In the genomic region with DNA sequence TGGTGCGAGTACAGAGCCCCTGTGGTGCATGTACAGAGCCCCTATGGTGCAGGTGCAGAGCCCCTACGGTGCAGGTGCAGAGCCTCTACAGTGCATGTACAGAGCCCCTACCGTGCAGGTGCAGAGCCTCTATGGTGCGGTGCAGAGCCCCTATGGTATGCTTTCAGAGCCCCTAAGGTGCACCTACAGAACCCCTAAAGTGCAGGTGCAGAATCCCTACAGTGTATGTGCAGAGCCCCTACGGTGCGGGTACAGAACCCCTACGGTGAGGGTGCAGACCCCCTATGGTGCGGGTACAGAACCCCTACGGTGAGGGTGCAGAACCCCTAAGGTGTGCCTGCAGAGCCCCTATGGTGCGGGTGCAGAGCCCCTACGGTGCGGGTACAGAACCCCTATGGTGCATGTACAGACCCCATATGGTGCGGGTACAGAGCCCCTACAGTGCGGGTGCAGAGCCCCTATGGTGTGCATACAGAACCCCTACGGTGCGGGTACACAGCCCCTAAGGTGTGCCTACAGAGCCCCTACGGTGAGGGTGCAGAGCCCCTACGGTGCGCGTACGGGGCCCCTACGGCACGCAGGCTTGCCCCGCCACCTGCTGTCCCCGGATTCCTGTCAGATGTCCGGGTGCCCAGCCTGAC, we compare ENCODE assay signal across 17 cellular contexts. TPM values are rescaled to one million over a fixed set of nuclear protein-coding genes. Genes with fewer than 3 reads are reported as not detected.
A peak's percentile ranks its signal among the peaks of the same experiment; 100 is the strongest.
DNase-seq lines count a peak whose midpoint lies in the region; ATAC-seq and TF ChIP-seq lines count a peak whose summit lies in the region.
"Had no signal": no experiment of that assay in that cellular context is flagged by ENCODE, and none has a peak within 500 bp of the region (broad histone marks: within the 10 kb centered on the region; RNA-seq: fewer than 3 reads in every experiment).

No MANE protein-coding gene starts in this region.

- H3K9me3 Mint-ChIP-seq in H9 = peaks cover 11 to 18% of the 10 kb centered on the region in 2 experiments; a peak in 4 of 5 replicates
- H3K9me3 Mint-ChIP-seq: CD4-positive, alpha-beta T cell had no signal

- H3K23ac ChIP-seq in H9 (ENCODE audit: insufficient read length, low read depth, low read length) = no peak overlapping the region

- H3K79me1 ChIP-seq in H9 (ENCODE audit: insufficient read depth, low read depth, low read length, poor library complexity, severe bottlenecking) = no peaks in the 10 kb centered on the region

- H3K18ac ChIP-seq in H9 (ENCODE audit: insufficient read length, low read depth, low read length) = no peak overlapping the region

- no peak overlapping the region for H2BK120ac ChIP-seq in H9 (ENCODE audit: low read depth, low read length, poor library complexity, severe bottlenecking)

- ATAC-seq in esophagus mucosa (peak; percentile 14), upper lobe of left lung (ENCODE audit: low FRiP score in 2 of 2) (peak; percentile 11 to 41), lower lobe of right lung (no peak)
- ATAC-seq: K562 had no signal

- no peak overlapping the region for H4K5ac ChIP-seq in H9 (ENCODE audit: insufficient read length, low read depth, low read length)

- H2BK20ac ChIP-seq in H9 (ENCODE audit: low read depth, low read length, poor library complexity, severe bottlenecking) = no peak overlapping the region

- no peak overlapping the region for H3K4me2 ChIP-seq in H9 (ENCODE audit: insufficient read depth, insufficient read length, low read length)

- WGBS in H9 (ENCODE audit: extremely low coverage, insufficient read length, low lambda C conversion rate) = no CpG with 5 or more reads among the region's 26 CpGs
- 87 to 93% methylated on average over 6 to 25 of the region's 26 CpGs for WGBS in upper lobe of left lung, 2 donors

- no peaks in the 10 kb centered on the region for H4K20me1 ChIP-seq in H9 (ENCODE audit: control insufficient read depth, insufficient read depth, insufficient read length)

- H3K36me3 ChIP-seq in upper lobe of left lung (no peaks in the 10 kb centered on the region), lower lobe of right lung (no peaks in the 10 kb centered on the region)

- no peaks in the 10 kb centered on the region for H3K23me2 ChIP-seq in H9 (ENCODE audit: insufficient read length, low read depth, low read length, poor library complexity, severe bottlenecking)

- TF ChIP-seq CTCF in H9 (conservative IDR thresholded peaks at IDR 0.05) (no peak), upper lobe of left lung (IDR thresholded peaks at IDR 0.05) (no peak), lower lobe of right lung (IDR thresholded peaks at IDR 0.05) (no peak)

- no peak overlapping the region for H2BK15ac ChIP-seq in H9 (ENCODE audit: low read depth, low read length)

- H3K27me3 ChIP-seq in H9 (ENCODE audit: insufficient read depth, low read length) = no peaks in the 10 kb centered on the region
- no peaks in the 10 kb centered on the region for H3K27me3 ChIP-seq in upper lobe of left lung
- no peaks in the 10 kb centered on the region for H3K27me3 ChIP-seq in lower lobe of right lung (ENCODE audit: low read depth)

- H4K8ac ChIP-seq in H9 (replicated peaks; ENCODE audit: insufficient read length, low read depth, low read length) = no peak overlapping the region

- H4K91ac ChIP-seq in H9 (ENCODE audit: insufficient read length, low read depth, low read length) = no peak overlapping the region

- H3K4me3 Mint-ChIP-seq in H9 = no peak overlapping the region
- H3K4me3 Mint-ChIP-seq: B cell; CD4-positive, alpha-beta T cell had no signal

- H3K4me1 ChIP-seq in H9 (ENCODE audit: insufficient read depth, low read length) = peaks cover 3% of the 10 kb centered on the region; the same call in 1 of the 2 replicates
- H3K4me1 ChIP-seq in upper lobe of left lung = no peaks in the 10 kb centered on the region
- H3K4me1 ChIP-seq in lower lobe of right lung = no peaks in the 10 kb centered on the region

- H3K9me3 ChIP-seq in H9 (ENCODE audit: control insufficient read depth, low read depth, low read length) (no peaks in the 10 kb centered on the region), upper lobe of left lung (no peaks in the 10 kb centered on the region), lower lobe of right lung (no peaks in the 10 kb centered on the region)

- H2BK5ac ChIP-seq in H9 (ENCODE audit: insufficient read length, low read length) = no peak overlapping the region

- no peak for TF ChIP-seq POLR2A in upper lobe of left lung (IDR thresholded peaks at IDR 0.05)

- no peak overlapping the region for H3K9ac ChIP-seq in H9 (ENCODE audit: extremely low read depth, insufficient read length, low read length)

- no peak overlapping the region for H2AK5ac ChIP-seq in H9 (ENCODE audit: insufficient read length, low read length)

- H3T11ph ChIP-seq in H9 (ENCODE audit: low read length) = no peak overlapping the region

- no peak overlapping the region for H3K27ac Mint-ChIP-seq in H9
- H3K27ac Mint-ChIP-seq: B cell; CD4-positive, alpha-beta T cell had no signal

- no peak overlapping the region for H3K4ac ChIP-seq in H9 (ENCODE audit: low read depth, low read length)

- no peak overlapping the region for H3K27ac ChIP-seq in H9 (ENCODE audit: insufficient read length, low read depth, low read length)
- no peak overlapping the region for H3K27ac ChIP-seq in upper lobe of left lung
- H3K27ac ChIP-seq in lower lobe of right lung = no peak overlapping the region
- H3K27ac ChIP-seq: HL-60 had no signal

- no peak overlapping the region for H3K14ac ChIP-seq in H9 (ENCODE audit: insufficient read depth, low read length)

- no peak overlapping the region for H2BK12ac ChIP-seq in H9 (ENCODE audit: insufficient read length, low read depth, low read length)

- TF ChIP-seq EP300 in upper lobe of left lung (IDR thresholded peaks at IDR 0.05) = no peak

- intact Hi-C loops in lower lobe of right lung (cut with DNase I) = no loop called here

- peaks cover 6 to 16% (median 7%) of the 10 kb centered on the region in 3 experiments; a peak in 4 of 7 replicates for H3K36me3 Mint-ChIP-seq in H9 (ENCODE audit: insufficient read depth in 1 of 3, low read depth in 3 of 3)

- no peaks in the 10 kb centered on the region for H3K79me2 ChIP-seq in H9 (ENCODE audit: insufficient read depth, low read length)

- H3K4me3 ChIP-seq in upper lobe of left lung (no peak overlapping the region), lower lobe of right lung (no peak overlapping the region)
- H3K4me3 ChIP-seq: K562 had no signal

- peaks cover 2% of the 10 kb centered on the region for H3K27me3 Mint-ChIP-seq in H9 (ENCODE audit: low read depth)
- H3K27me3 Mint-ChIP-seq: B cell; CD4-positive, alpha-beta T cell had no signal

- H3K56ac ChIP-seq in H9 (ENCODE audit: insufficient read length, low read depth, low read length) = no peak overlapping the region

- DNase-seq in H9 (peak; percentile 14), NCI-H345 (lab: John Stamatoyannopoulos, UW) (peak; percentile 59), upper lobe of left lung (no peak), lower lobe of right lung (no peak), AG20443 (ENCODE audit: low spot score) (no peak), GF-D8 (lab: John Stamatoyannopoulos, UW) (no peak)
- DNase-seq: ACHN; C1 segment of cervical spinal cord; Calu3; CD4-positive, alpha-beta T cell; DMS 273 treated with DMSO at 0.1 percent for 48 hours; HCEC 1CT had no signal

- H3K4me1 Mint-ChIP-seq in H9 = peaks cover 19 to 29% of the 10 kb centered on the region in 2 experiments

- H2AFZ ChIP-seq in H9 (ENCODE audit: low read length) = no peak overlapping the region

RNA-seq across cellular contexts. Expression of a gene that starts 53.5 kb away (rescaled TPM):
- total RNA-seq in H9 (2021) = 18.4 and 19.6 TPM in 2 replicates
- 16.5 TPM for total RNA-seq in esophagus mucosa
- total RNA-seq in upper lobe of left lung = 10 to 100 TPM; 20.9 to 44.0 (median 29.6) TPM
- total RNA-seq in lower lobe of right lung = 19.9 TPM
- total RNA-seq: A172 had no signal

Comparison
In these comparisons a context has a peak if more than half of its experiments do, and no peak if none do; other contexts are left out.
1. DNase-seq: peak in H9 (single experiment) and NCI-H345 (single experiment); none in upper lobe of left lung (0 of 2), lower lobe of right lung (single experiment), AG20443 (single experiment) and GF-D8 (single experiment).
2. ATAC-seq: peak in esophagus mucosa (single experiment) and upper lobe of left lung (2 of 2); none in lower lobe of right lung (0 of 2).